ENCODE assay signal across 10 cellular contexts in the genomic region with DNA sequence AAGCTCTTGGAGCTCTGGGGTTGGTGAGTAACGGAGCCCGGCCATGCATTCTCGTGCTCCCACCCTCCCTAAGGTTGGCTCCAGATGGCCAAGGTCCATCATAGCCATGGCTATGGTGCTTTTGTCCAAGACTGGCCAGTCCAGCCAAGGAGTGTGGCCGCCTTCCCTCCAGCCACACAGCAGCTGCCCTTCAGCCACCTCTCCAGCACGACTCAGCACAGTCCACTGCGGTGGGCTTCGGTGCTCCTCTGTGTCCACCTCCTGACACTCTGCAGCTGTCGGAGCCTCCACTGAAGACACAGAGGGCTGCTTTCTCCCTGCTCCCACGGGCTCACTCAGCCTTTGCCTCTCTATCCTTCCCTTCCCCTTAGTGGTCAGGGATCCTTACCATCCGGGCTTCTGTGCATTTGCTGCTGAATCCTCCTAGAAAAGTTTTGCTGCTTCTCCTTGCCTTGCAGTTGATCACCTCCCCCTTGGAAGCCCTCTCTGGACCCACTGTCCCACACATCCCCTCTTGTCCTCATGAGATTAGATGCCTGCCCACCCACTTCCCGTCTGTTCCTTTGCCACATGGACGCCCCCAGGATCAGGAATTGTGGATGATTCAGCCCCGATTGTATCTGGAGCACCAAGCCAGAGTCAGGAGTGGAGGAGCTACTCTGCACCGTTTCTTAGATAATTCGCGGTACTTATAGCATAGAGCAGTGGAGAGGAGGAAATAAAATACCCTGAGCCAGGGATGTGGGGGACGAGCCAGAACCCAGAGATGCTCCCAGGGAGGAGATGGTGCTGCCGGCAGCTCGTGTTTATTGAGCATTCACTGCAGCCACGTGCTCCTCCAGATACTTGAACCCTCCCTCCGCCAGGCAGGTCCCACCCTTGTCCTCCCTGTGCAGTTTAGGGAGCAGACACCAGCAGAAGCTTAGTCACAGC.
"Had no signal": no experiment of that assay in that cellular context is flagged by ENCODE, and none has a peak within 500 bp of the region (broad histone marks: within the 10 kb centered on the region; RNA-seq: fewer than 3 reads in every experiment).

No MANE protein-coding gene starts in this region.

- H3K4me3 ChIP-seq: cardiac muscle cell, gastroesophageal sphincter, heart right ventricle had no signal

- H3K9me3 ChIP-seq: gastroesophageal sphincter, heart right ventricle had no signal

- H3K4me1 ChIP-seq: gastroesophageal sphincter had no signal

- H3K27ac ChIP-seq: cardiac muscle cell, gastroesophageal sphincter, heart right ventricle had no signal

- H3K36me3 ChIP-seq: cardiac muscle cell, gastroesophageal sphincter, heart right ventricle had no signal

- H3K27me3 ChIP-seq: cardiac muscle cell had no signal

- DNase-seq: activated B cell treated with CpG ODN at 0.5 μM for 24 hours; activated T-cell treated with anti-CD3 and anti-CD28 coated beads for 4 hours; effector CD8-positive, alpha-beta T cell; heart right ventricle; naive thymus-derived CD8-positive, alpha-beta T cell; stimulated activated naive CD4-positive, alpha-beta T cell; T-helper 1 cell; T-helper 9 cell had no signal
